ENCODE assay signal across 1 cellular context in the genomic region with DNA sequence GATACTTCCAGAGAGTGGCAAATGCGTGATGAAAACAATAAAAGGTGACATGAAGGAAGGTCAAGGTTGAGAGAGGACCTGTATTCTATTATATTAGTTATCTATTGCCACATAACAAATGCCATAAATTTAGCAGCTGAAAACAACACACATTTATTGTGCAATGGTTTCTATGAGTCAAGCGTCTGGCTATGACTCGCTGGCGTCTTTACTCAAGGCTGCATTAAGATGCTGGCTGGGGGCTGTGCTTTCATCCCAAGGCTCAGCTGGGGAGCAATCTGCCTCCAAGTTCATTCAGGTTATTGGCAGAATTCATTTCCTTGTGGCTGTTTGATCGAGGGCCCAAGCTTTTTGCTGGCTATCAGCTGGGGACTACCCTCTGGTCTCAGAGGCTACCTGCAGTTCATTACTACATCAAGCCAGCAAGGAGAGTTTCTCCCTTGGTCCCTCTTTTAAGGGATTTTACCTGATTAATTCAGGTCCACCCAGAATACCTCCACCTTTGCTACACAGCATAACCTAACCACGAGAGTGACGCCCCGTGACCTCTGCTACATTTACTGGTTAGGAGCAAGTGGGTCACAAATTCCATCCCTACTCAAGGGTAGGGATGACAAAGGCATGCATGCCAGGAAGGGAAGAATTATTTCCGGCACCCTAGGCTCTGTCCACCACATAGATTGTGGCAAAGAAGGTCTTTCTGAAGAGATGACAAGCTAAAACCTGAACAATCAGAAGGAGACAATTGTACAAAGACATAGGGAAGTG.
TF ChIP-seq lines count a peak whose summit lies in the region.

No MANE protein-coding gene starts in this region.

TF ChIP-seq in H1, 55 proteins besides CTCF, POLR2A, EP300 and RAD21:
- TF ChIP-seq, protein P1, sequence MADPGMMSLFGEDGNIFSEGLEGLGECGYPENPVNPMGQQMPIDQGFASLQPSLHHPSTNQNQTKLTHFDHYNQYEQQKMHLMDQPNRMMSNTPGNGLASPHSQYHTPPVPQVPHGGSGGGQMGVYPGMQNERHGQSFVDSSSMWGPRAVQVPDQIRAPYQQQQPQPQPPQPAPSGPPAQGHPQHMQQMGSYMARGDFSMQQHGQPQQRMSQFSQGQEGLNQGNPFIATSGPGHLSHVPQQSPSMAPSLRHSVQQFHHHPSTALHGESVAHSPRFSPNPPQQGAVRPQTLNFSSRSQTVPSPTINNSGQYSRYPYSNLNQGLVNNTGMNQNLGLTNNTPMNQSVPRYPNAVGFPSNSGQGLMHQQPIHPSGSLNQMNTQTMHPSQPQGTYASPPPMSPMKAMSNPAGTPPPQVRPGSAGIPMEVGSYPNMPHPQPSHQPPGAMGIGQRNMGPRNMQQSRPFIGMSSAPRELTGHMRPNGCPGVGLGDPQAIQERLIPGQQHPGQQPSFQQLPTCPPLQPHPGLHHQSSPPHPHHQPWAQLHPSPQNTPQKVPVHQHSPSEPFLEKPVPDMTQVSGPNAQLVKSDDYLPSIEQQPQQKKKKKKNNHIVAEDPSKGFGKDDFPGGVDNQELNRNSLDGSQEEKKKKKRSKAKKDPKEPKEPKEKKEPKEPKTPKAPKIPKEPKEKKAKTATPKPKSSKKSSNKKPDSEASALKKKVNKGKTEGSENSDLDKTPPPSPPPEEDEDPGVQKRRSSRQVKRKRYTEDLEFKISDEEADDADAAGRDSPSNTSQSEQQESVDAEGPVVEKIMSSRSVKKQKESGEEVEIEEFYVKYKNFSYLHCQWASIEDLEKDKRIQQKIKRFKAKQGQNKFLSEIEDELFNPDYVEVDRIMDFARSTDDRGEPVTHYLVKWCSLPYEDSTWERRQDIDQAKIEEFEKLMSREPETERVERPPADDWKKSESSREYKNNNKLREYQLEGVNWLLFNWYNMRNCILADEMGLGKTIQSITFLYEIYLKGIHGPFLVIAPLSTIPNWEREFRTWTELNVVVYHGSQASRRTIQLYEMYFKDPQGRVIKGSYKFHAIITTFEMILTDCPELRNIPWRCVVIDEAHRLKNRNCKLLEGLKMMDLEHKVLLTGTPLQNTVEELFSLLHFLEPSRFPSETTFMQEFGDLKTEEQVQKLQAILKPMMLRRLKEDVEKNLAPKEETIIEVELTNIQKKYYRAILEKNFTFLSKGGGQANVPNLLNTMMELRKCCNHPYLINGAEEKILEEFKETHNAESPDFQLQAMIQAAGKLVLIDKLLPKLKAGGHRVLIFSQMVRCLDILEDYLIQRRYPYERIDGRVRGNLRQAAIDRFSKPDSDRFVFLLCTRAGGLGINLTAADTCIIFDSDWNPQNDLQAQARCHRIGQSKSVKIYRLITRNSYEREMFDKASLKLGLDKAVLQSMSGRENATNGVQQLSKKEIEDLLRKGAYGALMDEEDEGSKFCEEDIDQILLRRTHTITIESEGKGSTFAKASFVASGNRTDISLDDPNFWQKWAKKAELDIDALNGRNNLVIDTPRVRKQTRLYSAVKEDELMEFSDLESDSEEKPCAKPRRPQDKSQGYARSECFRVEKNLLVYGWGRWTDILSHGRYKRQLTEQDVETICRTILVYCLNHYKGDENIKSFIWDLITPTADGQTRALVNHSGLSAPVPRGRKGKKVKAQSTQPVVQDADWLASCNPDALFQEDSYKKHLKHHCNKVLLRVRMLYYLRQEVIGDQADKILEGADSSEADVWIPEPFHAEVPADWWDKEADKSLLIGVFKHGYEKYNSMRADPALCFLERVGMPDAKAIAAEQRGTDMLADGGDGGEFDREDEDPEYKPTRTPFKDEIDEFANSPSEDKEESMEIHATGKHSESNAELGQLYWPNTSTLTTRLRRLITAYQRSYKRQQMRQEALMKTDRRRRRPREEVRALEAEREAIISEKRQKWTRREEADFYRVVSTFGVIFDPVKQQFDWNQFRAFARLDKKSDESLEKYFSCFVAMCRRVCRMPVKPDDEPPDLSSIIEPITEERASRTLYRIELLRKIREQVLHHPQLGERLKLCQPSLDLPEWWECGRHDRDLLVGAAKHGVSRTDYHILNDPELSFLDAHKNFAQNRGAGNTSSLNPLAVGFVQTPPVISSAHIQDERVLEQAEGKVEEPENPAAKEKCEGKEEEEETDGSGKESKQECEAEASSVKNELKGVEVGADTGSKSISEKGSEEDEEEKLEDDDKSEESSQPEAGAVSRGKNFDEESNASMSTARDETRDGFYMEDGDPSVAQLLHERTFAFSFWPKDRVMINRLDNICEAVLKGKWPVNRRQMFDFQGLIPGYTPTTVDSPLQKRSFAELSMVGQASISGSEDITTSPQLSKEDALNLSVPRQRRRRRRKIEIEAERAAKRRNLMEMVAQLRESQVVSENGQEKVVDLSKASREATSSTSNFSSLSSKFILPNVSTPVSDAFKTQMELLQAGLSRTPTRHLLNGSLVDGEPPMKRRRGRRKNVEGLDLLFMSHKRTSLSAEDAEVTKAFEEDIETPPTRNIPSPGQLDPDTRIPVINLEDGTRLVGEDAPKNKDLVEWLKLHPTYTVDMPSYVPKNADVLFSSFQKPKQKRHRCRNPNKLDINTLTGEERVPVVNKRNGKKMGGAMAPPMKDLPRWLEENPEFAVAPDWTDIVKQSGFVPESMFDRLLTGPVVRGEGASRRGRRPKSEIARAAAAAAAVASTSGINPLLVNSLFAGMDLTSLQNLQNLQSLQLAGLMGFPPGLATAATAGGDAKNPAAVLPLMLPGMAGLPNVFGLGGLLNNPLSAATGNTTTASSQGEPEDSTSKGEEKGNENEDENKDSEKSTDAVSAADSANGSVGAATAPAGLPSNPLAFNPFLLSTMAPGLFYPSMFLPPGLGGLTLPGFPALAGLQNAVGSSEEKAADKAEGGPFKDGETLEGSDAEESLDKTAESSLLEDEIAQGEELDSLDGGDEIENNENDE (IDR thresholded peaks at IDR 0.05; ENCODE audit: insufficient replicate concordance, low read length): no peak
TF ChIP-seq in H1: peak in this region for 0.
